ENCODE assay signal across 8 cellular contexts in the genomic region with DNA sequence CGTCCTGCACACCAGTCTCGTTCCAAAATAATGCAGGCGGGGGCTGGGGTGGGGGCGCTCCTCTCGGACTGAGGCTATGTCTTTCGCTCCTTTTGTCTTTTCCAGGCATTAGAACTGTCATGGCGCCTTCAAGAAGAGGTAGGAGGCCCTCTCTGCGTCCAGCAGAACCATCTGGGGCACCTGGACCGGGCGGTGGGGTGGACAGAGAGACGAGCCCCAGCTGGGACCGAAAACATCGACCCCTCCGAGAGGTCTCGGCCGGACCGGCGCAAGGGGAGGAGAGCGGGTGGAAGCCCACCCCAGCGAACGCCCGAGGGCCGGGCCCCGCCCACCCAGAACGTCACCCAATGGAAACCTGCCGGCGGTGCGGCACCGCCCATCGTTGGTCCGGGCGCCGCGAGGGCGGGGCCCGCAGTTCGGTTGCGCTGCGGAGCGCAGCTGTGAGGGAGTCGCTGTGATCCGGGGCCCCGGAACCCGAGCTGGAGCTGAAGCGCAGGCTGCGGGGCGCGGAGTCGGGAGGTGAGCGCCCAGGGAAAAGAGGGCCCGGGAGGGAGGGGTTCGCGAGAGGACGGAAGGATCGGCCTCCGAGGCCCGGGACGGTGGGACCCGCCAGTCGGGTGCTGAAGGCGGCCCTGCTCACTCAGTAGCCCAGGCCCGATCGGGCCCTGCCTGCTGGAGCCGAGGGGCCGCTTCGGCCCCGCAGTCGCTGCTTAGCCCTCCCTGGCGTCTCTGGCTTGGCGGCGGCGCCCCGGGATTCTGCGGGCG. TPM values are rescaled to one million over a fixed set of nuclear protein-coding genes. Genes with fewer than 3 reads are reported as not detected.
DNase-seq lines count a peak whose midpoint lies in the region; ATAC-seq lines count a peak whose summit lies in the region.

Gene NRBP1 (plus strand): TSS at position 419 of the 765 bp plus-strand sequence. CDS start 4,643 bp downstream, outside the sequence.

- no peaks in the 10 kb centered on the region for H3K9me3 ChIP-seq in mononuclear cell (ENCODE audit: low read depth, low read length)

- peak; percentile 81 for ATAC-seq in GM21526 (IDR thresholded peaks at IDR 0.05; ENCODE audit: low FRiP score, unreplicated experiment)

- H3K27me3 ChIP-seq in mononuclear cell (ENCODE audit: insufficient read depth, low read length), result no peaks in the 10 kb centered on the region

- peaks cover 34% of the 10 kb centered on the region for H3K4me1 ChIP-seq in mononuclear cell (ENCODE audit: insufficient read depth, low read length)

- peak; percentile 76 for DNase-seq in DMS 273 treated with DMSO at 0.1 percent for 48 hours (lab: John Stamatoyannopoulos, UW)
- DNase-seq in HuH-7.5 (ENCODE audit: low spot score), result peak; percentile 85
- DNase-seq in OCI-M1 (lab: John Stamatoyannopoulos, UW), result peak; percentile 95
- DNase-seq in activated T-cell treated with anti-CD3 and anti-CD28 coated beads for 24 hours (ENCODE audit: low read depth), result peak; percentile 88
- peak; percentile 81 for DNase-seq in epidermal melanocyte (ENCODE audit: insufficient read length, low spot score)
- peak; percentile 89 to 91 for DNase-seq in stimulated activated CD8-positive, alpha-beta memory T cell treated with anti-CD3 and anti-CD28 coated beads, Interleukin-2, amount 100 ng/mL, for 48 hours (ENCODE audit: low read depth in 2 of 2)

- H3K4me3 ChIP-seq in mononuclear cell (ENCODE audit: low read length), result peak within 1 kb of the TSS; percentile 92

RNA-seq across cellular contexts. Expression of gene NRBP1, which starts in this region (rescaled TPM):
- 126 TPM for total RNA-seq in mononuclear cell

Comparison
In these comparisons a context has a peak if more than half of its experiments do, and no peak if none do; other contexts are left out.
1. Peak in every context shown above with its lines: DNase-seq, ATAC-seq and H3K4me3 ChIP-seq.